25 cellular contexts compared by ENCODE assay signal in genomic region chr16:56591377-56592060, GRCh38. TPM values are rescaled to one million over a fixed set of nuclear protein-coding genes. Genes with fewer than 3 reads are reported as not detected.
DNase-seq lines count a peak whose midpoint lies in the region; ATAC-seq and TF ChIP-seq lines count a peak whose summit lies in the region.
"Had no signal": no experiment of that assay in that cellular context is flagged by ENCODE, and none has a peak within 500 bp of the region (broad histone marks: within the 10 kb centered on the region; RNA-seq: fewer than 3 reads in every experiment).

No MANE protein-coding gene starts in this region.

- peak overlapping the region; percentile 18 for H3K27ac Mint-ChIP-seq in dendritic cell treated with granulocyte-macrophage colony-stimulating factor and Interleukin-4, amounts not matched to agents 40 ng/mL and 50 ng/mL, for 4 days
- no peak overlapping the region for H3K27ac Mint-ChIP-seq in natural killer cell
- H3K27ac Mint-ChIP-seq: activated CD4-positive, alpha-beta T cell treated with anti-CD3 and anti-CD28 coated beads, Interleukin-2, amount 10 ng/mL, durations not matched to agents 7 days and 5 days; stimulated activated naive CD8-positive, alpha-beta T cell treated with anti-CD3 and anti-CD28 coated beads, Interleukin-15, Interleukin-2, amounts not matched to agents 100 ng/mL and 50 ng/mL, for 24 hours; T-cell had no signal

- H3K4me1 Mint-ChIP-seq in dendritic cell treated with granulocyte-macrophage colony-stimulating factor and Interleukin-4, amounts not matched to agents 40 ng/mL and 50 ng/mL, for 4 days (ENCODE audit: low read depth): peaks cover 26% of the 10 kb centered on the region
- peaks cover 0 to 14% of the 10 kb centered on the region in 2 donors for H3K4me1 Mint-ChIP-seq in natural killer cell

- peak; percentile 40 for DNase-seq in activated CD8-positive, alpha-beta memory T cell treated with anti-CD3 and anti-CD28 coated beads, Interleukin-2, amount 50 U/mL, for 48 hours
- DNase-seq in activated CD8-positive, alpha-beta memory T cell treated with anti-CD3 and anti-CD28 coated beads for 24 hours: no peak
- DNase-seq in SKM-1 treated with dmso at 0.1 percent for 144 hours (lab: John Stamatoyannopoulos, UW; ENCODE audit: unreplicated experiment) (peak; percentile 86), upper lobe of right lung (no peak), natural killer cell (no peak), RWPE1 (ENCODE audit: low spot score) (no peak), SW 1271 (lab: John Stamatoyannopoulos, UW) (no peak)
- DNase-seq: 8988T; activated CD4-positive, alpha-beta T cell treated with anti-CD3 and anti-CD28 coated beads, Interleukin-2, amount 10 ng/mL, durations not matched to agents 7 days and 5 days; activated effector memory CD4-positive, alpha-beta T cell treated with anti-CD3 and anti-CD28 coated beads, Interleukin-2, amount 50 U/mL, for 16 hours; dermis blood vessel endothelial cell; DMS79 treated with DMSO at 0.1 percent for 48 hours; mesenchymal stem cell; NCI-H524; spleen; stimulated activated CD4-positive, alpha-beta T cell treated with anti-CD3 and anti-CD28 coated beads, Interleukin-4, amount 100 ng/mL, for 24 hours; T-cell; trophoblast cell had no signal

- peaks cover 20% of the 10 kb centered on the region for H3K27me3 ChIP-seq in upper lobe of right lung

- CTCF ChIA-PET in RWPE1 (lab: Yijun Ruan, JAX): interaction anchor here (1.3 kb wide), 1 partner anchor 9 kb away, joined by 3 read pairs; no protein-coding TSS in a partner anchor

- H3K36me3 Mint-ChIP-seq in dendritic cell treated with granulocyte-macrophage colony-stimulating factor and Interleukin-4, amounts not matched to agents 40 ng/mL and 50 ng/mL, for 4 days (ENCODE audit: low read depth): no peaks in the 10 kb centered on the region
- no peaks in the 10 kb centered on the region for H3K36me3 Mint-ChIP-seq in natural killer cell
- H3K36me3 Mint-ChIP-seq: T-cell had no signal

- H3K27ac ChIP-seq in upper lobe of right lung (no peak overlapping the region), RWPE1 (no peak overlapping the region)
- H3K27ac ChIP-seq: KMS-11, spleen, VCaP had no signal

- POLR2A ChIA-PET in RWPE1 (lab: Yijun Ruan, JAX; ENCODE audit: low non-redundant PET): no interaction called here

- H3K4me3 ChIP-seq in upper lobe of right lung: no peak overlapping the region
- H3K4me3 ChIP-seq: spleen had no signal

- no peaks in the 10 kb centered on the region for H3K9me3 ChIP-seq in upper lobe of right lung

- no peak overlapping the region for H3K4me3 Mint-ChIP-seq in dendritic cell treated with granulocyte-macrophage colony-stimulating factor and Interleukin-4, amounts not matched to agents 40 ng/mL and 50 ng/mL, for 4 days
- H3K4me3 Mint-ChIP-seq in natural killer cell: no peak overlapping the region
- H3K4me3 Mint-ChIP-seq: activated CD4-positive, alpha-beta T cell treated with anti-CD3 and anti-CD28 coated beads, Interleukin-2, amount 10 ng/mL, durations not matched to agents 7 days and 5 days; stimulated activated naive CD8-positive, alpha-beta T cell treated with anti-CD3 and anti-CD28 coated beads, Interleukin-15, Interleukin-2, amounts not matched to agents 100 ng/mL and 50 ng/mL, for 24 hours had no signal

- H3K36me3 ChIP-seq in upper lobe of right lung: no peaks in the 10 kb centered on the region
- H3K36me3 ChIP-seq: spleen had no signal

- no peak for TF ChIP-seq CTCF in upper lobe of right lung (IDR thresholded peaks at IDR 0.05)
- no peak for TF ChIP-seq CTCF in natural killer cell (IDR thresholded peaks at IDR 0.05)
- no peak for TF ChIP-seq CTCF in RWPE1 (conservative IDR thresholded peaks at IDR 0.05; ENCODE audit: low read depth)

- H3K9me3 Mint-ChIP-seq in dendritic cell treated with granulocyte-macrophage colony-stimulating factor and Interleukin-4, amounts not matched to agents 40 ng/mL and 50 ng/mL, for 4 days: no peaks in the 10 kb centered on the region
- H3K9me3 Mint-ChIP-seq in natural killer cell: no peaks in the 10 kb centered on the region
- H3K9me3 Mint-ChIP-seq: activated CD4-positive, alpha-beta T cell treated with anti-CD3 and anti-CD28 coated beads, Interleukin-2, amount 10 ng/mL, durations not matched to agents 7 days and 5 days; stimulated activated naive CD8-positive, alpha-beta T cell treated with anti-CD3 and anti-CD28 coated beads, Interleukin-15, Interleukin-2, amounts not matched to agents 100 ng/mL and 50 ng/mL, for 24 hours had no signal

- peak; percentile 63 for ATAC-seq in upper lobe of right lung
- no peak for ATAC-seq in natural killer cell
- ATAC-seq: T-cell had no signal

- peaks cover 9% of the 10 kb centered on the region for H3K4me1 ChIP-seq in upper lobe of right lung

- peaks cover 45% of the 10 kb centered on the region for H3K27me3 Mint-ChIP-seq in dendritic cell treated with granulocyte-macrophage colony-stimulating factor and Interleukin-4, amounts not matched to agents 40 ng/mL and 50 ng/mL, for 4 days
- peaks cover 32 to 34% of the 10 kb centered on the region in 2 donors for H3K27me3 Mint-ChIP-seq in natural killer cell (ENCODE audit: low read depth in 2 of 2)

- intact Hi-C loops in dendritic cell treated with granulocyte-macrophage colony-stimulating factor and Interleukin-4, amounts not matched to agents 40 ng/mL and 50 ng/mL, for 4 days (cut with micrococcal nuclease): no loop called here
- intact Hi-C loops in upper lobe of right lung (cut with DNase I): no loop called here
- intact Hi-C loops in natural killer cell (cut with micrococcal nuclease): no loop called here

RNA-seq across cellular contexts. Expression of gene MT3, which starts 2.2 kb away (rescaled TPM):
- total RNA-seq in upper lobe of right lung (not detected), natural killer cell (not detected)
- total RNA-seq: dermis blood vessel endothelial cell, renal cortical epithelial cell had no signal

RNA-seq across cellular contexts. Expression of gene MT2A, which starts 16.9 kb away (rescaled TPM):
- total RNA-seq in upper lobe of right lung (349 TPM), natural killer cell (10 to 100 TPM; 33.0 to 81.5 (median 70.6) TPM)

RNA-seq across cellular contexts. Expression of gene MT4, which starts 26.6 kb away (rescaled TPM):
- total RNA-seq in upper lobe of right lung: not detected
- not detected for total RNA-seq in natural killer cell
- total RNA-seq: activated CD4-positive, alpha-beta T cell treated with anti-CD3 and anti-CD28 coated beads, Interleukin-2, amount 10 ng/mL, durations not matched to agents 7 days and 5 days; dermis blood vessel endothelial cell; HT-29; renal cortical epithelial cell; Right ventricle myocardium inferior; spleen; T-cell had no signal

RNA-seq across cellular contexts. Expression of gene MT1E, which starts 34.1 kb away (rescaled TPM):
- total RNA-seq in upper lobe of right lung (154 TPM), natural killer cell (1 to 10 TPM in 1 of 3 donors, under 1 TPM in 1, not detected in 1; 0.40 to 3.2 TPM)

RNA-seq across cellular contexts. Expression of gene MT1M, which starts 40.9 kb away (rescaled TPM):
- 40.3 TPM for total RNA-seq in upper lobe of right lung
- total RNA-seq in natural killer cell: not detected
- total RNA-seq: activated CD4-positive, alpha-beta T cell treated with anti-CD3 and anti-CD28 coated beads, Interleukin-2, amount 10 ng/mL, durations not matched to agents 7 days and 5 days; HT-29; T-cell had no signal

Comparison
In these comparisons a context has a peak if more than half of its experiments do, and no peak if none do; other contexts are left out.
1. DNase-seq: peak in activated CD8-positive, alpha-beta memory T cell treated with anti-CD3 and anti-CD28 coated beads, Interleukin-2, amount 50 U/mL, for 48 hours (single experiment) and SKM-1 treated with dmso at 0.1 percent for 144 hours (single experiment); none in activated CD8-positive, alpha-beta memory T cell treated with anti-CD3 and anti-CD28 coated beads for 24 hours (single experiment), upper lobe of right lung (single experiment), natural killer cell (single experiment), RWPE1 (single experiment) and SW 1271 (0 of 2).